In the genomic region with DNA sequence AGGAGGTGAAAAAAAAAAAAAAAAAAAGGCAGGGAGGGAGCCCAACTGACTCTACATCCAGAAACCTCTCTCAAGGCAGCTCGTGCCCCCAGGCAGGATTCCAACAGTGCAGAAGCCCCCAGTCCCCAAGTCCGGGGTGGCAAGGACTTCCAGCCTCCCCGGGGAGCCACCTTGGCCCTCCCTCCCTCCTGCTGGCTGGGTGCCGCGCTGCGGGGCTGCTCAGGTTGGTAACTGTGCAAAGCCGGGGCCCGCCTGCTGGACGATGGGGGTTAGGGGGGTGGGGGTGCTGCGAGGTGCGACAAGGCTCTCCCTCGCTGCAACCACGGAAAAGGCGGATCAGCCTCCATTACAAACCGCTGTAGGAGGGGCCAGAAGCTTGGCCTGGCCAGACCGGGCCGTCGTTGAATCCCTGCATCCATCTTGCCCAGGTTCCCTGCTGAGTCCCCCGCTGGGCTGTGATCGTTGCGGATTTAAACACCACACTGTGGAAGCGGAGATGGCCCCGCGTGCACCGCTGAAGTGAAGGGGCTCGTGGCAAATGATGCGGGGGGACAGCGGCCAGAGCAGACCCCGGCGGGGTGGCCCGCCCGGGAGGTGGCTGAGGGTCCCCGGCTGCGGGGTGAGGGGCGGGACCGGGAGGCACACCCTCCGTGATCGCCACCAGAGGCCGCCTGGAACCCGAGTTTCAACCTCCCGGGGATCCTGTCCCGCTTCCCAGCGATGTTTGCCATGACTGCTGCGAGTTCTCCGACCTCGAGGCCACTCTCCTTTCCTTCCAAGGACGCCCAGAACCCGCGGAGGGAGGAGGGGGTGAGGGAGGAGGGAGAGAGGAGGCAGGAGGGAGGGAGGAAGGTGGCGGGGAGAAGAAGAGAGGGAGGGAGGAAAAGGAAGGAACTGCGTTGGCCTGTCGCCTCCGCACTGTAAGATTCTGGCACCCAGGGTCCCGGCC, we compare ENCODE assay signal across 8 cellular contexts. TPM values are rescaled to one million over a fixed set of nuclear protein-coding genes. Genes with fewer than 3 reads are reported as not detected.
A peak's percentile ranks its signal among the peaks of the same experiment; 100 is the strongest.
DNase-seq lines count a peak whose midpoint lies in the region; ATAC-seq, FAIRE-seq and TF ChIP-seq lines count a peak whose summit lies in the region.

No MANE protein-coding gene starts in this region.

- peak overlapping the region; percentile 29; the same call in 1 of the 2 replicates for H3K9ac ChIP-seq in HepG2 (ENCODE audit: insufficient read depth, low read depth, low read length)

- peak overlapping the region; percentile 44 for H3K27ac Mint-ChIP-seq in CD4-positive, alpha-beta T cell

- no peaks in the 10 kb centered on the region for H3K9me3 ChIP-seq in CD4-positive, alpha-beta T cell (ENCODE audit: control insufficient read depth, low read length)
- H3K9me3 ChIP-seq in HepG2 (ENCODE audit: low read length) = no peaks in the 10 kb centered on the region

- TF ChIP-seq RAD21 in HepG2 (CRISPR knock-in tag; IDR thresholded peaks at IDR 0.05) = peak; percentile 77

- peak overlapping the region; percentile 78 for H3K4me3 Mint-ChIP-seq in CD4-positive, alpha-beta T cell

- no TSS peak for BruUV-seq in HepG2 (replicated peaks; lab: Mats Ljungman, UMichigan)

- TF ChIP-seq POLR2A in HepG2 (IDR thresholded peaks at IDR 0.05; ENCODE audit: insufficient read depth in 1 of 2, low read depth in 2 of 2, low read length in 2 of 2) = no peak

- WGBS in HepG2 (ENCODE audit: low lambda C conversion rate) = 5% methylated on average over 15 of the region's 54 CpGs

- DNase-seq in CD4-positive, alpha-beta T cell = peak in 9 of 10 experiments; percentile 14 to 60 (median 38)
- DNase-seq in NCI-H1694 (lab: John Stamatoyannopoulos, UW) = peak; percentile 19
- DNase-seq in activated CD4-positive, alpha-beta T cell treated with anti-CD3 and anti-CD28 coated beads for 48 hours = peak; percentile 64
- peak; percentile 65 for DNase-seq in dermis blood vessel endothelial cell
- peak; percentile 21 for DNase-seq in HepG2 (ENCODE audit: low spot score)
- DNase-seq in stimulated activated CD4-positive, alpha-beta T cell treated with anti-CD3 and anti-CD28 coated beads, Interleukin-2, amount 100 ng/mL, for 48 hours = peak; percentile 30 to 58

- peak overlapping the region; percentile 54 to 77 (median 66) for H3K4me3 ChIP-seq in HepG2 (replicated peaks in 1 of 3; ENCODE audit: insufficient read depth in 1 of 3, low read depth in 2 of 3, low read length in 3 of 3)

- TF ChIP-seq CTCF in CD4-positive, alpha-beta T cell (IDR thresholded peaks at IDR 0.05) = peak; percentile 14
- peak; percentile 84 for TF ChIP-seq CTCF in HepG2 (CRISPR knock-in tag; IDR thresholded peaks at IDR 0.05)

- no peak overlapping the region for H2AFZ ChIP-seq in HepG2 (ENCODE audit: low read length)

- H3K79me2 ChIP-seq in HepG2 (ENCODE audit: insufficient read depth, low read length) = no peaks in the 10 kb centered on the region

- no peak for TF ChIP-seq EP300 in HepG2 (IDR thresholded peaks at IDR 0.05; ENCODE audit: low read depth in 2 of 2, low read length in 2 of 2)
- no peak for TF ChIP-seq EP300 in HepG2 (CRISPR knock-in tag; IDR thresholded peaks at IDR 0.05; ENCODE audit: borderline replicate concordance)

- H3K4me2 ChIP-seq in HepG2 (ENCODE audit: low read depth, low read length) = peak overlapping the region; percentile 74

- H3K27ac ChIP-seq in CD4-positive, alpha-beta T cell (ENCODE audit: low read depth, low read length) = no peak overlapping the region
- H3K27ac ChIP-seq in HepG2 (ENCODE audit: extremely low read length, insufficient read depth, low read length) = no peak overlapping the region

- no peaks in the 10 kb centered on the region for H3K9me3 Mint-ChIP-seq in CD4-positive, alpha-beta T cell

- peaks cover 8% of the 10 kb centered on the region for H3K4me1 ChIP-seq in HepG2 (ENCODE audit: insufficient read depth, low read length)

- no peaks in the 10 kb centered on the region for H3K4me1 Mint-ChIP-seq in CD4-positive, alpha-beta T cell (ENCODE audit: low read depth)

- no peaks in the 10 kb centered on the region for H3K27me3 Mint-ChIP-seq in CD4-positive, alpha-beta T cell

- no peaks in the 10 kb centered on the region for H3K36me3 ChIP-seq in HepG2 (replicated peaks in 1 of 2; ENCODE audit: control insufficient read depth in 1 of 2, insufficient read depth in 2 of 2, low read length in 2 of 2)

- H4K20me1 ChIP-seq in HepG2 (ENCODE audit: insufficient read depth, low read length) = no peaks in the 10 kb centered on the region

- in situ Hi-C loops in HepG2 (cut with HindIII; ENCODE audit: extremely low pct_ligation_motif_present, low pct_unique_long_range_greater_than_20kb) = no loop called here

- ATAC-seq in CD4-positive, alpha-beta T cell (ENCODE audit: poor library complexity) = peak; percentile 71
- ATAC-seq in GM21423 (IDR thresholded peaks at IDR 0.05; ENCODE audit: unreplicated experiment) (peak; percentile 48), HepG2 (peak; percentile 97), GM18517 (IDR thresholded peaks at IDR 0.05; ENCODE audit: unreplicated experiment) (no peak)

- intact Hi-C loops in CD4-positive, alpha-beta T cell (cut with DNase I, micrococcal nuclease) = loop anchor here (1.0 to 5.0 kb wide), 3 partner anchors 56 to 166 kb away; partner anchors contain the start of gene DDX3X (in 2 of the 2)
- intact Hi-C loops in HepG2 (cut with micrococcal nuclease; ENCODE audit: unreplicated experiment) = loop anchor here (1.0 to 10.0 kb wide), 4 partner anchors 17 to 201 kb away; partner anchors contain the start of gene DDX3X

- CTCF ChIA-PET in CD4-positive, alpha-beta T cell (lab: Charles Lee) = interaction anchor here (1.1 kb wide), 1 partner anchor 64 kb away, joined by 3 read pairs; no protein-coding TSS in a partner anchor
- CTCF ChIA-PET in HepG2 (lab: Yijun Ruan, JAX; ENCODE audit: low intra/inter-chr PET ratio, low total read pairs) = interaction anchor here (0.5 to 1.0 kb wide), 2 partner anchors 55 to 179 kb away, joined by 3 to 4 read pairs; no protein-coding TSS in a partner anchor

- no peaks in the 10 kb centered on the region for H3K27me3 ChIP-seq in CD4-positive, alpha-beta T cell (ENCODE audit: control insufficient read depth, insufficient read depth, low read length)
- H3K27me3 ChIP-seq in HepG2 (ENCODE audit: control insufficient read depth in 1 of 2, insufficient read depth in 2 of 2, low read length in 2 of 2) = no peaks in the 10 kb centered on the region; a peak in 1 of 5 replicates

- FAIRE-seq in HepG2 (lab: Jason Lieb, UNC) = no peak

- POLR2A ChIA-PET in CD4-positive, alpha-beta T cell (lab: Charles Lee) = interaction anchor here (0.8 to 1.1 kb wide), 3 partner anchors 58 to 167 kb away, joined by 3 to 8 read pairs (median 4); partner anchors contain the start of gene DDX3X
- POLR2A ChIA-PET in HepG2 (lab: Yijun Ruan, JAX) = interaction anchor here (1.0 kb wide), 1 partner anchor 206 kb away, joined by 4 read pairs; no protein-coding TSS in a partner anchor

- no peaks in the 10 kb centered on the region for H3K36me3 Mint-ChIP-seq in CD4-positive, alpha-beta T cell (ENCODE audit: low read depth)

TF ChIP-seq in HepG2, 621 proteins besides CTCF, POLR2A, EP300 and RAD21 (continues in another document):
- 0 out of 2 replicates have a peak, but pooled peaks have one; percentile 38 for TF ChIP-seq FOXC1 (CRISPR knock-in tag; IDR thresholded peaks at IDR 0.05; ENCODE audit: borderline replicate concordance)
- no peak for TF ChIP-seq TOPORS (CRISPR knock-in tag; IDR thresholded peaks at IDR 0.05)
- TF ChIP-seq FOXK2 (IDR thresholded peaks at IDR 0.05) = no peak
- no peak for TF ChIP-seq PREB (CRISPR knock-in tag; IDR thresholded peaks at IDR 0.05)
- peak; percentile 45; the same call in 1 of the 2 replicates for TF ChIP-seq KDM2A (CRISPR knock-in tag; IDR thresholded peaks at IDR 0.05; ENCODE audit: borderline replicate concordance, low read depth)
- TF ChIP-seq TCF7 (IDR thresholded peaks at IDR 0.05; ENCODE audit: low read depth) = no peak
- TF ChIP-seq ZNF777 (CRISPR knock-in tag; IDR thresholded peaks at IDR 0.05) = peak; percentile 48; the same call in 1 of the 2 replicates
- peak; percentile 50; the same call in 1 of the 2 replicates for TF ChIP-seq ZNF263 (CRISPR knock-in tag; IDR thresholded peaks at IDR 0.05)

RNA-seq across cellular contexts. Expression of gene DDX3X, which starts 58.0 kb away (rescaled TPM):
- 100 to 1,000 TPM; 610 to 653 TPM for total RNA-seq in CD4-positive, alpha-beta T cell
- total RNA-seq in dermis blood vessel endothelial cell (426 and 470 TPM in 2 replicates), HepG2 (2016; rRNA removed; fragmentation: Illumina TruSeq; extraction: Trizol) (239 and 370 TPM in 2 replicates)
- total RNA-seq in HepG2 (2016; cell fraction: cytosol; rRNA removed; fragmentation: Illumina TruSeq; extraction: Trizol; ENCODE audit: low read depth) = 10.9 and 11.5 TPM in 2 replicates
- 250 and 342 TPM in 2 replicates for total RNA-seq in HepG2 (2016; cell fraction: insoluble cytoplasmic fraction; rRNA removed; fragmentation: Illumina TruSeq; extraction: Trizol)
- 50.1 and 56.9 TPM in 2 replicates for total RNA-seq in HepG2 (2016; cell fraction: membrane; rRNA removed; fragmentation: Illumina TruSeq; extraction: Trizol)
- total RNA-seq in HepG2 (2016; cell fraction: nucleus; rRNA removed; fragmentation: Illumina TruSeq; extraction: Trizol) = 205 and 220 TPM in 2 replicates
- polyA plus RNA-seq in HepG2 (2011; rRNA removed) = 53.0 and 53.5 TPM in 2 replicates
- polyA plus RNA-seq in HepG2 (2011; cell fraction: cytosol; rRNA removed) = 22.8 and 38.5 TPM in 2 replicates
- polyA plus RNA-seq in HepG2 (2011; cell fraction: nucleus; rRNA removed) = 46.9 and 70.9 TPM in 2 replicates
- polyA plus RNA-seq in HepG2 (2012) = 111 and 117 TPM in 2 replicates
- 3.4 and 4.0 TPM in 2 replicates for polyA plus RNA-seq in HepG2 (2016; cell fraction: cytosol; fragmentation: Illumina TruSeq; extraction: Trizol; ENCODE audit: low read depth)
- 216 and 226 TPM in 2 replicates for polyA plus RNA-seq in HepG2 (2016; cell fraction: insoluble cytoplasmic fraction; fragmentation: Illumina TruSeq; extraction: Trizol; ENCODE audit: low read depth)
- polyA plus RNA-seq in HepG2 (2016; cell fraction: membrane; fragmentation: Illumina TruSeq; extraction: Trizol; ENCODE audit: low read depth) = 12.2 and 15.8 TPM in 2 replicates
- polyA plus RNA-seq in HepG2 (2016; cell fraction: nucleus; fragmentation: Illumina TruSeq; extraction: Trizol; ENCODE audit: insufficient read depth, low read depth) = 181 and 195 TPM in 2 replicates
- polyA minus RNA-seq in HepG2 (2011; rRNA and poly(A)+ RNA removed; ENCODE audit: low replicate concordance) = 87.7 and 227 TPM in 2 replicates
- polyA minus RNA-seq in HepG2 (2011; cell fraction: cytosol; rRNA and poly(A)+ RNA removed) = 89.6 and 98.9 TPM in 2 replicates
- 324 and 365 TPM in 2 replicates for polyA minus RNA-seq in HepG2 (2011; cell fraction: nucleus; rRNA and poly(A)+ RNA removed)
